38 cellular contexts compared by ENCODE assay signal in the genomic region with DNA sequence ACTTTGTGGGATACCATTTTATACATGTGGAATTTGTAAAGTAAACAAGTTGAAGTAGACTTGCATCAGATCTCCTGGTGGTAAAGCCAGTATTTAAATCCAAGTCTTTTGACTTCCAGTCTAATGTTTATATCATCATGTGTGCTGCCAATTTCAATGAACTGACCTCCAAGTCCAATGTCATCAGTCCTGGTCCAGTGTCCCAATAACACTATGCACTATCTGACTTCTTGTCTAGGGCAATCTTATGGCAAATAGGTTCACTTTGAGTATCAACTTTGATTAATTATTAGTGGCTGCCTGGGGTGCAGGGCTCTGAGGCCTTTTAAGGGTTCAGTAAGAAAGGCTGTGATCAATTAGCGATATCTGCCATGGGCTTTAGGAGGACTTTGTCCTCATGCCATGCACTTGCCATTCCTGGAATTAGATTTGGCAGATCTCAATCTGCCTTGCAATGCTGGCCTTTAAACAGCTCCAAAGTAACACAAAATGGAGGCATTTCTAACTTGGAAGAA. TPM values are rescaled to one million over a fixed set of nuclear protein-coding genes. Genes with fewer than 3 reads are reported as not detected.
DNase-seq lines count a peak whose midpoint lies in the region; ATAC-seq, FAIRE-seq and TF ChIP-seq lines count a peak whose summit lies in the region.
"Had no signal": no experiment of that assay in that cellular context is flagged by ENCODE, and none has a peak within 500 bp of the region (broad histone marks: within the 10 kb centered on the region; RNA-seq: fewer than 3 reads in every experiment).

No MANE protein-coding gene starts in this region.

- H3K36me3 Mint-ChIP-seq in chondrocyte (ENCODE audit: low read depth) (no peaks in the 10 kb centered on the region), GM23338 (ENCODE audit: low read depth) (no peaks in the 10 kb centered on the region)
- H3K36me3 Mint-ChIP-seq: activated naive CD4-positive, alpha-beta T cell treated with anti-CD3 and anti-CD28 coated beads, Interleukin-2, amount 10 ng/mL, durations not matched to agents 7 days and 5 days; naive thymus-derived CD8-positive, alpha-beta T cell; stimulated activated effector memory CD8-positive, alpha-beta T cell treated with anti-CD3 and anti-CD28 coated beads, Interleukin-12 subunit alpha, Interleukin-12 subunit beta, amount 100 ng/mL, for 72 hours had no signal

- H3K4me3 ChIP-seq in AG10803 (ENCODE audit: low read length) (no peak overlapping the region), GM23338 (no peak overlapping the region)
- H3K4me3 ChIP-seq: BLaER1 treated with 17β-estradiol and CSF1 and Interleukin-3, amounts not matched to agents 10 nM and 100 nM; HAP-1; lung; prostate gland; SJCRH30; transverse colon had no signal

- H4K20me1 ChIP-seq in GM23338 (replicated peaks; ENCODE audit: insufficient read depth) = no peaks in the 10 kb centered on the region
- H4K20me1 ChIP-seq: BLaER1 treated with 17β-estradiol and CSF1 and Interleukin-3, amounts not matched to agents 10 nM and 100 nM had no signal

- no peaks in the 10 kb centered on the region for H3F3A ChIP-seq in GM23338 (replicated peaks; ENCODE audit: low read depth)

- peaks cover 14% of the 10 kb centered on the region for H3K4me1 Mint-ChIP-seq in chondrocyte (ENCODE audit: low read depth)
- no peaks in the 10 kb centered on the region for H3K4me1 Mint-ChIP-seq in GM23338

- DNase-seq in AG10803 (ENCODE audit: low read depth) (peak; percentile 56), HTR-8/SVneo (ENCODE audit: insufficient read length, low spot score) (no peak), chondrocyte (ENCODE audit: low spot score) (no peak), hepatic stellate cell (ENCODE audit: low spot score) (peak; percentile 22), GM23338 (ENCODE audit: low spot score) (no peak)
- DNase-seq: activated CD4-positive, alpha-beta T cell treated with anti-CD3 and anti-CD28 coated beads for 4 hours; activated CD8-positive, alpha-beta T cell treated with anti-CD3 and anti-CD28 coated beads, Interleukin-2, amount 10 ng/mL, durations not matched to agents 7 days and 5 days; activated naive CD4-positive, alpha-beta T cell treated with anti-CD3 and anti-CD28 coated beads, Interleukin-2, amount 10 ng/mL, durations not matched to agents 7 days and 5 days; DMS53; effector CD4-positive, alpha-beta T cell; foreskin keratinocyte; GDM1; head of caudate nucleus; kidney glomerular epithelial cell; naive thymus-derived CD8-positive, alpha-beta T cell; NCI-H1092; NCI-H1694 treated with DMSO at 0.1 percent for 48 hours; NCI-H510A; RPMI8226; SJCRH30; stimulated activated CD4-positive, alpha-beta T cell treated with anti-CD3 and anti-CD28 coated beads, Interleukin-15, amount 100 ng/mL, for 24 hours; stimulated activated CD4-positive, alpha-beta T cell treated with anti-CD3 and anti-CD28 coated beads, Interleukin-4, amount 100 ng/mL, for 4 hours; SW 1271; transverse colon had no signal

- H2AFZ ChIP-seq in GM23338 = no peak overlapping the region

- no peaks in the 10 kb centered on the region for H3K9me2 ChIP-seq in GM23338 (ENCODE audit: insufficient read depth)

- H3K79me2 ChIP-seq in GM23338 (replicated peaks; ENCODE audit: insufficient read depth) = no peaks in the 10 kb centered on the region

- H3K27ac ChIP-seq in GM23338 (ENCODE audit: low read depth) = no peak overlapping the region
- H3K27ac ChIP-seq: BLaER1 treated with 17β-estradiol and CSF1 and Interleukin-3, amounts not matched to agents 10 nM and 100 nM; foreskin keratinocyte; prostate gland; SJCRH30; transverse colon had no signal

- H3K4me1 ChIP-seq in GM23338 (ENCODE audit: insufficient read depth) = no peaks in the 10 kb centered on the region
- H3K4me1 ChIP-seq: HAP-1, prostate gland, SJCRH30 had no signal

- no peaks in the 10 kb centered on the region for H3K27me3 ChIP-seq in GM23338 (ENCODE audit: insufficient read depth)
- H3K27me3 ChIP-seq: BLaER1 treated with 17β-estradiol and CSF1 and Interleukin-3, amounts not matched to agents 10 nM and 100 nM; foreskin keratinocyte; SJCRH30; transverse colon had no signal

- no peaks in the 10 kb centered on the region for H3K27me3 Mint-ChIP-seq in chondrocyte (ENCODE audit: low read depth)
- no peaks in the 10 kb centered on the region for H3K27me3 Mint-ChIP-seq in GM23338 (ENCODE audit: insufficient read depth, low read depth, poor library complexity)
- H3K27me3 Mint-ChIP-seq: activated T-helper 17 cell treated with anti-CD3 and anti-CD28 coated beads, Interleukin-2, amount 50 U/mL, for 72 hours had no signal

- no peaks in the 10 kb centered on the region for H3K36me3 ChIP-seq in GM23338 (ENCODE audit: insufficient read depth)
- H3K36me3 ChIP-seq: BLaER1 treated with 17β-estradiol and CSF1 and Interleukin-3, amounts not matched to agents 10 nM and 100 nM; HAP-1; prostate gland; SJCRH30; transverse colon had no signal

- H3K9me3 Mint-ChIP-seq in chondrocyte (ENCODE audit: low read depth) (no peaks in the 10 kb centered on the region), GM23338 (no peaks in the 10 kb centered on the region)
- H3K9me3 Mint-ChIP-seq: activated naive CD4-positive, alpha-beta T cell treated with anti-CD3 and anti-CD28 coated beads, Interleukin-2, amount 10 ng/mL, durations not matched to agents 7 days and 5 days; activated T-helper 17 cell treated with anti-CD3 and anti-CD28 coated beads, Interleukin-2, amount 50 U/mL, for 72 hours; naive thymus-derived CD8-positive, alpha-beta T cell; stimulated activated effector memory CD8-positive, alpha-beta T cell treated with anti-CD3 and anti-CD28 coated beads, Interleukin-12 subunit alpha, Interleukin-12 subunit beta, amount 100 ng/mL, for 72 hours had no signal

- ATAC-seq in GM23338 = no peak
- no peak for ATAC-seq in GM18505 (IDR thresholded peaks at IDR 0.05; ENCODE audit: unreplicated experiment)
- no peak for ATAC-seq in GM19397 (IDR thresholded peaks at IDR 0.05; ENCODE audit: unreplicated experiment)
- ATAC-seq in HG03025 (IDR thresholded peaks at IDR 0.05; ENCODE audit: low FRiP score, unreplicated experiment) = no peak
- ATAC-seq: activated CD8-positive, alpha-beta T cell treated with anti-CD3 and anti-CD28 coated beads, Interleukin-2, amount 10 ng/mL, durations not matched to agents 7 days and 5 days; activated T-helper 17 cell treated with anti-CD3 and anti-CD28 coated beads, Interleukin-2, amount 50 U/mL, for 72 hours; foreskin keratinocyte; naive thymus-derived CD8-positive, alpha-beta T cell; stimulated activated effector memory CD8-positive, alpha-beta T cell treated with anti-CD3 and anti-CD28 coated beads, Interleukin-12 subunit alpha, Interleukin-12 subunit beta, amount 100 ng/mL, for 72 hours had no signal

- FAIRE-seq in HTR-8/SVneo (lab: Jason Lieb, UNC) = peak; percentile 76
- FAIRE-seq: bronchial epithelial cell, colon had no signal

- no peak for TF ChIP-seq POLR2A in GM18505 (IDR thresholded peaks at IDR 0.05; ENCODE audit: borderline replicate concordance, extremely low read depth, insufficient read depth, insufficient read length)

- TF ChIP-seq CTCF in AG10803 (conservative IDR thresholded peaks at IDR 0.05; ENCODE audit: low read length) = no peak
- no peak for TF ChIP-seq CTCF in chondrocyte (IDR thresholded peaks at IDR 0.05)
- no peak for TF ChIP-seq CTCF in GM23338 (conservative IDR thresholded peaks at IDR 0.05; ENCODE audit: low read depth in 2 of 2)

- H3K27ac Mint-ChIP-seq in chondrocyte (ENCODE audit: unreplicated experiment) = peak overlapping the region; percentile 58
- H3K27ac Mint-ChIP-seq in GM23338 = no peak overlapping the region
- H3K27ac Mint-ChIP-seq: activated CD8-positive, alpha-beta T cell treated with anti-CD3 and anti-CD28 coated beads, Interleukin-2, amount 10 ng/mL, durations not matched to agents 7 days and 5 days; activated naive CD4-positive, alpha-beta T cell treated with anti-CD3 and anti-CD28 coated beads, Interleukin-2, amount 10 ng/mL, durations not matched to agents 7 days and 5 days; activated T-helper 17 cell treated with anti-CD3 and anti-CD28 coated beads, Interleukin-2, amount 50 U/mL, for 72 hours; stimulated activated effector memory CD8-positive, alpha-beta T cell treated with anti-CD3 and anti-CD28 coated beads, Interleukin-12 subunit alpha, Interleukin-12 subunit beta, amount 100 ng/mL, for 72 hours had no signal

- no peak overlapping the region for H3K4me2 ChIP-seq in GM23338
- H3K4me2 ChIP-seq: BLaER1 treated with 17β-estradiol and CSF1 and Interleukin-3, amounts not matched to agents 10 nM and 100 nM had no signal

- no peak overlapping the region for H3K4me3 Mint-ChIP-seq in chondrocyte (ENCODE audit: unreplicated experiment)
- no peak overlapping the region for H3K4me3 Mint-ChIP-seq in GM23338
- H3K4me3 Mint-ChIP-seq: activated CD8-positive, alpha-beta T cell treated with anti-CD3 and anti-CD28 coated beads, Interleukin-2, amount 10 ng/mL, durations not matched to agents 7 days and 5 days; activated naive CD4-positive, alpha-beta T cell treated with anti-CD3 and anti-CD28 coated beads, Interleukin-2, amount 10 ng/mL, durations not matched to agents 7 days and 5 days; activated T-helper 17 cell treated with anti-CD3 and anti-CD28 coated beads, Interleukin-2, amount 50 U/mL, for 72 hours; naive thymus-derived CD8-positive, alpha-beta T cell; stimulated activated effector memory CD8-positive, alpha-beta T cell treated with anti-CD3 and anti-CD28 coated beads, Interleukin-12 subunit alpha, Interleukin-12 subunit beta, amount 100 ng/mL, for 72 hours had no signal

TF ChIP-seq in GM23338, 12 proteins besides CTCF, POLR2A, EP300 and RAD21 (continues in another document):
- TF ChIP-seq ZNF331 (CRISPR knock-in tag; IDR thresholded peaks at IDR 0.05; ENCODE audit: low read depth) (no peak), JUNB (IDR thresholded peaks at IDR 0.05; ENCODE audit: unreplicated experiment) (no peak), EZH2phosphoT487 (IDR thresholded peaks at IDR 0.05; ENCODE audit: unreplicated experiment) (no peak), STAT1 (IDR thresholded peaks at IDR 0.05; ENCODE audit: unreplicated experiment) (no peak)

RNA-seq across cellular contexts. Expression of gene PTS, which starts 9.6 kb away (rescaled TPM):
- 43.6 to 64.3 TPM (median 45.8 TPM) in 3 replicates for total RNA-seq in chondrocyte
- total RNA-seq in GM23338 (2014; rRNA removed; shearing (Covaris generic)) = 19.9 and 29.1 TPM in 2 replicates
- 85.5 and 103 TPM in 2 replicates for polyA plus RNA-seq in GM23338 (2016; fragmentation: Nextera tagmentation; extraction: Ambion mirVana)

RNA-seq across cellular contexts. Expression of gene BCO2, which starts 41.3 kb away (rescaled TPM):
- 1.2 to 1.9 TPM (median 1.7 TPM) in 3 replicates for total RNA-seq in chondrocyte
- 0.63 and 1.4 TPM in 2 replicates for total RNA-seq in GM23338 (2014; rRNA removed; shearing (Covaris generic))
- polyA plus RNA-seq in GM23338 (2016; fragmentation: Nextera tagmentation; extraction: Ambion mirVana) = 0.59 and 1.1 TPM in 2 replicates
- polyA plus RNA-seq: naive thymus-derived CD8-positive, alpha-beta T cell had no signal

RNA-seq across cellular contexts. Expression of gene PLET1, which starts 44.0 kb away (rescaled TPM):
- not detected in 3 replicates for total RNA-seq in chondrocyte
- not detected in 2 replicates for total RNA-seq in GM23338 (2014; rRNA removed; shearing (Covaris generic))
- not detected in 2 replicates for polyA plus RNA-seq in GM23338 (2016; fragmentation: Nextera tagmentation; extraction: Ambion mirVana)
- total RNA-seq: A673; activated CD8-positive, alpha-beta T cell treated with anti-CD3 and anti-CD28 coated beads, Interleukin-2, amount 10 ng/mL, durations not matched to agents 7 days and 5 days; activated T-helper 17 cell treated with anti-CD3 and anti-CD28 coated beads, Interleukin-2, amount 50 U/mL, for 72 hours; bronchial epithelial cell; foreskin keratinocyte; lung; mononuclear cell; naive thymus-derived CD8-positive, alpha-beta T cell; prostate gland; SJCRH30; subcutaneous adipose tissue; transverse colon had no signal
- polyA plus RNA-seq: foreskin keratinocyte; lung; naive thymus-derived CD8-positive, alpha-beta T cell had no signal

RNA-seq across cellular contexts. Expression of gene TEX12, which starts 49.5 kb away (rescaled TPM):
- 0.75 TPM in 1 of 3 replicates, not detected in the others for total RNA-seq in chondrocyte
- 0.35 TPM in 1 of 2 replicates, not detected in the other for total RNA-seq in GM23338 (2014; rRNA removed; shearing (Covaris generic))
- polyA plus RNA-seq in GM23338 (2016; fragmentation: Nextera tagmentation; extraction: Ambion mirVana) = 1.1 TPM in 1 of 2 replicates, not detected in the other
- total RNA-seq: activated CD8-positive, alpha-beta T cell treated with anti-CD3 and anti-CD28 coated beads, Interleukin-2, amount 10 ng/mL, durations not matched to agents 7 days and 5 days; foreskin keratinocyte; SJCRH30 had no signal
- polyA plus RNA-seq: foreskin keratinocyte; naive thymus-derived CD8-positive, alpha-beta T cell had no signal

RNA-seq across cellular contexts. Expression of gene IL18, which starts 52.8 kb away (rescaled TPM):
- total RNA-seq in chondrocyte = 0.80 to 0.97 TPM (median 0.85 TPM) in 3 replicates
- total RNA-seq in GM23338 (2014; rRNA removed; shearing (Covaris generic)) = 0.28 and 3.5 TPM in 2 replicates
- polyA plus RNA-seq in GM23338 (2016; fragmentation: Nextera tagmentation; extraction: Ambion mirVana) = 1.7 and 1.8 TPM in 2 replicates
- total RNA-seq: A673; activated T-helper 17 cell treated with anti-CD3 and anti-CD28 coated beads, Interleukin-2, amount 50 U/mL, for 72 hours; naive thymus-derived CD8-positive, alpha-beta T cell had no signal

Comparison
In these comparisons a context has a peak if more than half of its experiments do, and no peak if none do; other contexts are left out.
1. DNase-seq: peak in AG10803 (single experiment) and hepatic stellate cell (single experiment); none in HTR-8/SVneo (single experiment), chondrocyte (single experiment) and GM23338 (single experiment).